1 cellular context compared by ENCODE assay signal in genomic region chr16:3020604-3021448, GRCh38.
TF ChIP-seq lines count a peak whose summit lies in the region.

No MANE protein-coding gene starts in this region.

TF ChIP-seq in HepG2, 621 proteins besides CTCF, POLR2A, EP300 and RAD21 (continued from another document and continues in another):
- TF ChIP-seq ZBED4 (CRISPR knock-in tag; IDR thresholded peaks at IDR 0.05; ENCODE audit: borderline replicate concordance) (no peak; the same call in 1 of the 2 replicates), ZNF607 (CRISPR knock-in tag; IDR thresholded peaks at IDR 0.05; ENCODE audit: borderline replicate concordance) (no peak), ZNF253 (CRISPR knock-in tag; IDR thresholded peaks at IDR 0.05; ENCODE audit: borderline replicate concordance) (no peak), ZBTB26 (CRISPR knock-in tag; IDR thresholded peaks at IDR 0.05; ENCODE audit: borderline replicate concordance) (no peak), ZFP36 (IDR thresholded peaks at IDR 0.05; ENCODE audit: borderline replicate concordance, low read depth, low read length, partially characterized antibody) (no peak), SYNCRIP (IDR thresholded peaks at IDR 0.05; ENCODE audit: insufficient read depth, low read depth, low read length) (no peak), SIX4 (CRISPR knock-in tag; IDR thresholded peaks at IDR 0.05) (no peak), CEBPG (CRISPR knock-in tag; IDR thresholded peaks at IDR 0.05) (no peak), ZNF761 (CRISPR knock-in tag; conservative IDR thresholded peaks at IDR 0.05) (0 out of 2 replicates have a peak, but pooled peaks have one; percentile 85), AGO2 (optimal IDR thresholded peaks at IDR 0.05; ENCODE audit: low read depth, low read length) (peak; percentile 75), REPIN1 (CRISPR knock-in tag; IDR thresholded peaks at IDR 0.05; ENCODE audit: borderline replicate concordance, low read depth) (peak; percentile 40; the same call in 1 of the 2 replicates), IRX3 (CRISPR knock-in tag; IDR thresholded peaks at IDR 0.05; ENCODE audit: borderline replicate concordance, low read depth) (no peak), ARID2 (CRISPR knock-in tag; IDR thresholded peaks at IDR 0.05; ENCODE audit: borderline replicate concordance) (peak; percentile 64; the same call in 1 of the 2 replicates), ZSCAN12 (CRISPR knock-in tag; IDR thresholded peaks at IDR 0.05) (no peak), AKAP8 (CRISPR knock-in tag; IDR thresholded peaks at IDR 0.05) (no peak; the same call in 1 of the 2 replicates), BHLHE40 (IDR thresholded peaks at IDR 0.05; ENCODE audit: low read length) (peak; percentile 49; the same call in 1 of the 2 replicates), ZNF441 (CRISPR knock-in tag; IDR thresholded peaks at IDR 0.05; ENCODE audit: borderline replicate concordance) (no peak), E2F5 (CRISPR knock-in tag; conservative IDR thresholded peaks at IDR 0.05) (no peak), EEA1 (CRISPR knock-in tag; IDR thresholded peaks at IDR 0.05; ENCODE audit: borderline replicate concordance) (no peak), EHMT2 (IDR thresholded peaks at IDR 0.05; ENCODE audit: borderline replicate concordance, low read depth, low read length) (no peak), SRSF1 (optimal IDR thresholded peaks at IDR 0.05; ENCODE audit: low read depth, low read length) (peak; percentile 10), ZNF232 (CRISPR knock-in tag; IDR thresholded peaks at IDR 0.05; ENCODE audit: borderline replicate concordance) (no peak; the same call in 1 of the 2 replicates), ZNF280D (CRISPR knock-in tag; IDR thresholded peaks at IDR 0.05) (0 out of 2 replicates have a peak, but pooled peaks have one; percentile 34), TFDP2 (CRISPR knock-in tag; IDR thresholded peaks at IDR 0.05) (no peak; the same call in none of the 2 replicates), NFATC3 (CRISPR knock-in tag; IDR thresholded peaks at IDR 0.05) (no peak), HNRNPL (IDR thresholded peaks at IDR 0.05; ENCODE audit: low read depth, low read length) (peak; percentile 96), SSRP1 (CRISPR knock-in tag; IDR thresholded peaks at IDR 0.05) (peak; percentile 75; the same call in 1 of the 2 replicates), ZNF589 (CRISPR knock-in tag; conservative IDR thresholded peaks at IDR 0.05) (0 out of 2 replicates have a peak, but pooled peaks have one; percentile 49), PREB (CRISPR knock-in tag; IDR thresholded peaks at IDR 0.05) (no peak), NR2F1 (CRISPR knock-in tag; IDR thresholded peaks at IDR 0.05) (peak; percentile 88 to 95; a peak in 3 of 4 replicates), ELK4 (CRISPR knock-in tag; IDR thresholded peaks at IDR 0.05; ENCODE audit: borderline replicate concordance) (no peak), PAX8 (CRISPR knock-in tag; IDR thresholded peaks at IDR 0.05; ENCODE audit: borderline replicate concordance) (no peak), DR1 (CRISPR knock-in tag; IDR thresholded peaks at IDR 0.05) (peak; percentile 7; the same call in 1 of the 2 replicates), GABPB1 (CRISPR knock-in tag; IDR thresholded peaks at IDR 0.05) (peak; percentile 90), RFX3 (CRISPR knock-in tag; IDR thresholded peaks at IDR 0.05) (no peak), MYC (CRISPR knock-in tag; IDR thresholded peaks at IDR 0.05; ENCODE audit: borderline replicate concordance) (peak; percentile 76; the same call in 1 of the 2 replicates), ZBTB38 (CRISPR knock-in tag; IDR thresholded peaks at IDR 0.05) (peak; percentile 20; the same call in 1 of the 2 replicates), HBP1 (CRISPR knock-in tag; IDR thresholded peaks at IDR 0.05; ENCODE audit: low read depth) (no peak), ETV5 (CRISPR knock-in tag; IDR thresholded peaks at IDR 0.05; ENCODE audit: borderline replicate concordance) (peak; percentile 97), SNAI1 (CRISPR knock-in tag; IDR thresholded peaks at IDR 0.05; ENCODE audit: borderline replicate concordance) (no peak), BRD4 (CRISPR knock-in tag; IDR thresholded peaks at IDR 0.05) (peak; percentile 30), ZNF138 (CRISPR knock-in tag; IDR thresholded peaks at IDR 0.05; ENCODE audit: low read depth) (no peak), RELA (CRISPR knock-in tag; IDR thresholded peaks at IDR 0.05) (0 out of 2 replicates have a peak, but pooled peaks have one; percentile 30), LBX2 (CRISPR knock-in tag; IDR thresholded peaks at IDR 0.05; ENCODE audit: borderline replicate concordance) (no peak), ZNF7 (CRISPR knock-in tag; IDR thresholded peaks at IDR 0.05) (no peak), GZF1 (CRISPR knock-in tag; IDR thresholded peaks at IDR 0.05) (no peak), ZNF34 (CRISPR knock-in tag; IDR thresholded peaks at IDR 0.05; ENCODE audit: borderline replicate concordance) (0 out of 2 replicates have a peak, but pooled peaks have one; percentile 76)
